ENCODE assay signal across 13 cellular contexts in genomic region chr17:45277992-45278391, GRCh38. TPM values are rescaled to one million over a fixed set of nuclear protein-coding genes. Genes with fewer than 3 reads are reported as not detected.
DNase-seq lines count a peak whose midpoint lies in the region; ATAC-seq and TF ChIP-seq lines count a peak whose summit lies in the region.
"Had no signal": no experiment of that assay in that cellular context is flagged by ENCODE, and none has a peak within 500 bp of the region (broad histone marks: within the 10 kb centered on the region; RNA-seq: fewer than 3 reads in every experiment).

No MANE protein-coding gene starts in this region.

- no peaks in the 10 kb centered on the region for H3F3A ChIP-seq in neural progenitor cell (ENCODE audit: low read depth)

- H3K36me3 ChIP-seq in KMS-11 (ENCODE audit: insufficient read depth): no peaks in the 10 kb centered on the region
- H3K36me3 ChIP-seq in left ventricle myocardium inferior: peaks cover 48% of the 10 kb centered on the region
- H3K36me3 ChIP-seq in neural progenitor cell: no peaks in the 10 kb centered on the region

- in situ Hi-C loops in astrocyte of the spinal cord (cut with HindIII; ENCODE audit: low sequenced_read_pairs): no loop called here

- H3K9me3 Mint-ChIP-seq in stimulated activated effector memory CD8-positive, alpha-beta T cell treated with anti-CD3 and anti-CD28 coated beads, Interleukin-12 subunit alpha, Interleukin-12 subunit beta, amount 100 ng/mL, for 72 hours: no peaks in the 10 kb centered on the region
- no peaks in the 10 kb centered on the region for H3K9me3 Mint-ChIP-seq in neural progenitor cell
- H3K9me3 Mint-ChIP-seq: naive thymus-derived CD4-positive, alpha-beta T cell had no signal

- no peak for TF ChIP-seq CTCF in KMS-11 (conservative IDR thresholded peaks at IDR 0.05; ENCODE audit: low read depth, low read length)
- no peak for TF ChIP-seq CTCF in astrocyte of the spinal cord (IDR thresholded peaks at IDR 0.05; ENCODE audit: low read depth, low read length)
- no peak for TF ChIP-seq CTCF in left ventricle myocardium inferior (IDR thresholded peaks at IDR 0.05; ENCODE audit: borderline replicate concordance)
- no peak for TF ChIP-seq CTCF in neural progenitor cell (IDR thresholded peaks at IDR 0.05)

- H3K9ac ChIP-seq in KMS-11: no peak overlapping the region
- no peak overlapping the region for H3K9ac ChIP-seq in neural progenitor cell

- ATAC-seq in stimulated activated effector memory CD8-positive, alpha-beta T cell treated with anti-CD3 and anti-CD28 coated beads, Interleukin-12 subunit alpha, Interleukin-12 subunit beta, amount 100 ng/mL, for 72 hours: no peak
- ATAC-seq in GM21576 (IDR thresholded peaks at IDR 0.05; ENCODE audit: unreplicated experiment) (no peak), HG03439 (IDR thresholded peaks at IDR 0.05; ENCODE audit: unreplicated experiment) (no peak)

- H3K4me1 Mint-ChIP-seq in stimulated activated effector memory CD8-positive, alpha-beta T cell treated with anti-CD3 and anti-CD28 coated beads, Interleukin-12 subunit alpha, Interleukin-12 subunit beta, amount 100 ng/mL, for 72 hours: peaks cover 14% of the 10 kb centered on the region
- peaks cover 7% of the 10 kb centered on the region for H3K4me1 Mint-ChIP-seq in neural progenitor cell

- H3K9me3 ChIP-seq in left ventricle myocardium inferior (replicated peaks) (no peaks in the 10 kb centered on the region), neural progenitor cell (ENCODE audit: low read depth) (no peaks in the 10 kb centered on the region)

- peak overlapping the region; percentile 23 for H3K27ac Mint-ChIP-seq in stimulated activated effector memory CD8-positive, alpha-beta T cell treated with anti-CD3 and anti-CD28 coated beads, Interleukin-12 subunit alpha, Interleukin-12 subunit beta, amount 100 ng/mL, for 72 hours
- H3K27ac Mint-ChIP-seq in neural progenitor cell: no peak overlapping the region

- H3K4me3 ChIP-seq in KMS-11 (IDR thresholded peaks at IDR 0.05; ENCODE audit: insufficient read depth, low read depth, low read length): no peak overlapping the region
- H3K4me3 ChIP-seq in astrocyte of the spinal cord (ENCODE audit: low read depth, low read length): no peak overlapping the region
- peak overlapping the region; percentile 33 for H3K4me3 ChIP-seq in left ventricle myocardium inferior
- no peak overlapping the region for H3K4me3 ChIP-seq in neural progenitor cell

- H3K4me3 Mint-ChIP-seq in stimulated activated effector memory CD8-positive, alpha-beta T cell treated with anti-CD3 and anti-CD28 coated beads, Interleukin-12 subunit alpha, Interleukin-12 subunit beta, amount 100 ng/mL, for 72 hours: no peak overlapping the region
- no peak overlapping the region for H3K4me3 Mint-ChIP-seq in neural progenitor cell

- H3K27ac ChIP-seq in KMS-11 (peak overlapping the region; percentile 32; the same call in 1 of the 2 replicates), left ventricle myocardium inferior (replicated peaks) (peak overlapping the region; percentile 97), neural progenitor cell (no peak overlapping the region)

- no peak overlapping the region for H3K4me2 ChIP-seq in KMS-11
- no peak overlapping the region for H3K4me2 ChIP-seq in neural progenitor cell

- H3K4me1 ChIP-seq in KMS-11 (ENCODE audit: low read depth, poor library complexity, severe bottlenecking) (peaks cover 13% of the 10 kb centered on the region), left ventricle myocardium inferior (peaks cover 71% of the 10 kb centered on the region), neural progenitor cell (no peaks in the 10 kb centered on the region)

- H3K79me2 ChIP-seq in KMS-11 (ENCODE audit: insufficient read depth, low read depth) (no peaks in the 10 kb centered on the region), neural progenitor cell (ENCODE audit: low read depth) (no peaks in the 10 kb centered on the region)

- no peak overlapping the region for H2AFZ ChIP-seq in KMS-11 (ENCODE audit: low read depth)
- no peak overlapping the region for H2AFZ ChIP-seq in neural progenitor cell (replicated peaks)

- H3K27me3 Mint-ChIP-seq in neural progenitor cell (ENCODE audit: insufficient read depth, low read depth): peaks cover 2% of the 10 kb centered on the region
- H3K27me3 Mint-ChIP-seq: naive thymus-derived CD4-positive, alpha-beta T cell had no signal

- peak; percentile 73 for DNase-seq in astrocyte of the spinal cord (ENCODE audit: low read depth, low spot score)
- DNase-seq in left ventricle myocardium inferior: peak; percentile 47
- DNase-seq in stimulated activated effector memory CD8-positive, alpha-beta T cell treated with anti-CD3 and anti-CD28 coated beads, Interleukin-12 subunit alpha, Interleukin-12 subunit beta, amount 100 ng/mL, for 72 hours (ENCODE audit: low spot score in 2 of 2): no peak
- DNase-seq in NCI-H345 treated with DMSO at 0.1 percent for 48 hours (lab: John Stamatoyannopoulos, UW; ENCODE audit: unreplicated experiment): no peak
- no peak for DNase-seq in neural progenitor cell (ENCODE audit: low spot score)
- DNase-seq: naive thymus-derived CD4-positive, alpha-beta T cell; NCI-H345; stimulated activated CD4-positive, alpha-beta T cell treated with anti-CD3 and anti-CD28 coated beads, Interleukin-2, amount 100 ng/mL, for 24 hours had no signal

- peaks cover 100% of the 10 kb centered on the region for H3K36me3 Mint-ChIP-seq in stimulated activated effector memory CD8-positive, alpha-beta T cell treated with anti-CD3 and anti-CD28 coated beads, Interleukin-12 subunit alpha, Interleukin-12 subunit beta, amount 100 ng/mL, for 72 hours
- H3K36me3 Mint-ChIP-seq in neural progenitor cell: peaks cover 9% of the 10 kb centered on the region

- no peaks in the 10 kb centered on the region for H4K20me1 ChIP-seq in KMS-11 (ENCODE audit: insufficient read depth)
- no peaks in the 10 kb centered on the region for H4K20me1 ChIP-seq in neural progenitor cell (ENCODE audit: low read depth)

- H3K27me3 ChIP-seq in KMS-11 (ENCODE audit: insufficient read depth, low read depth) (no peaks in the 10 kb centered on the region), left ventricle myocardium inferior (ENCODE audit: low read depth) (no peaks in the 10 kb centered on the region), neural progenitor cell (no peaks in the 10 kb centered on the region)

- intact Hi-C loops in left ventricle myocardium inferior (cut with micrococcal nuclease): loop anchor here (2.0 to 5.0 kb wide), 2 partner anchors 34 to 107 kb away; no protein-coding TSS in a partner anchor

RNA-seq across cellular contexts. Expression of gene SPATA32, which starts 16.1 kb away (rescaled TPM):
- total RNA-seq in left ventricle myocardium inferior: not detected
- not detected in 2 replicates for total RNA-seq in neural progenitor cell (ENCODE audit: low replicate concordance)
- total RNA-seq: cerebellum, SK-MEL-5 had no signal

RNA-seq across cellular contexts. Expression of gene MAP3K14, which starts 38.8 kb away (rescaled TPM):
- total RNA-seq in left ventricle myocardium inferior: 14.8 TPM
- 0.34 and 2.7 TPM in 2 replicates for total RNA-seq in neural progenitor cell (ENCODE audit: low replicate concordance)

RNA-seq across cellular contexts. Expression of gene FMNL1, which starts 56.3 kb away (rescaled TPM):
- 8.7 TPM for total RNA-seq in left ventricle myocardium inferior
- total RNA-seq in neural progenitor cell (ENCODE audit: low replicate concordance): 2.0 and 2.4 TPM in 2 replicates

Comparison
In these comparisons a context has a peak if more than half of its experiments do, and no peak if none do; other contexts are left out.
1. DNase-seq: peak in astrocyte of the spinal cord (single experiment) and left ventricle myocardium inferior (single experiment); none in stimulated activated effector memory CD8-positive, alpha-beta T cell treated with anti-CD3 and anti-CD28 coated beads, Interleukin-12 subunit alpha, Interleukin-12 subunit beta, amount 100 ng/mL, for 72 hours (0 of 2), NCI-H345 treated with DMSO at 0.1 percent for 48 hours (single experiment) and neural progenitor cell (single experiment).